1 cellular context compared by ENCODE assay signal in the genomic region with DNA sequence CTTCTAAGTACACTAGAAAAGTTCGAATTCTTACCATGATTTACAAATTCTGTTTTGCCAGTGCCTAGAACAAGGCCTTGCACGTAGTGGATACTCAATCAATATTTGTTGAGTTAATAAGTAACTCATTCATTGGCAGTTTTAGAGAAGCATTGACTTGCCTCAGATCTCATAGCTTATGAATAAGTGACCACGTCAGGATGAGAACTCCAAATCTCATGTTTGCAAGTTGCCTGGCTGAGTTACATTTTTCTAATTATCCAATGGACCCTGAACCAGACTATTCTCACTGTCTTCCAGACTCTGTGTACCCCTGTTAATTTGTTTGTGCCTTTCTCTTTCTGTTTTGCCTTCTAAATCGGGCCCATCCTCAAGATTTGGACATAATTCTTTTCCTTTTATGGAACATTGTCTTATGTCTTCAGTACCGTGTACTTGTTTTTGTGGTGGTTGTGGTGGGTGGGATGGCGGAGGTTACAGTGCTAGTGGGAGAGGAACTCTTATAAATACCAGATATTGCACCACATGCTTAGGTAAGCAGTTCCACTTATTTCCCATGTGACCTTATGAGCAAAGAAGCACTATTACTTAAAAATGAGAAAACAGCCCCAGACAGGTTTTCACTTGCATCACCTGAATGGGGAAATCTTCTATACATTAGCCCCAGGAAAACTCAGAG.
TF ChIP-seq lines count a peak whose summit lies in the region.

No MANE protein-coding gene starts in this region.

TF ChIP-seq in liver, 16 proteins besides CTCF, POLR2A, EP300 and RAD21 (continued from another document):
- TF ChIP-seq SP1 (IDR thresholded peaks at IDR 0.05) = peak; percentile 78
